ENCODE assay signal across 24 cellular contexts in the genomic region with DNA sequence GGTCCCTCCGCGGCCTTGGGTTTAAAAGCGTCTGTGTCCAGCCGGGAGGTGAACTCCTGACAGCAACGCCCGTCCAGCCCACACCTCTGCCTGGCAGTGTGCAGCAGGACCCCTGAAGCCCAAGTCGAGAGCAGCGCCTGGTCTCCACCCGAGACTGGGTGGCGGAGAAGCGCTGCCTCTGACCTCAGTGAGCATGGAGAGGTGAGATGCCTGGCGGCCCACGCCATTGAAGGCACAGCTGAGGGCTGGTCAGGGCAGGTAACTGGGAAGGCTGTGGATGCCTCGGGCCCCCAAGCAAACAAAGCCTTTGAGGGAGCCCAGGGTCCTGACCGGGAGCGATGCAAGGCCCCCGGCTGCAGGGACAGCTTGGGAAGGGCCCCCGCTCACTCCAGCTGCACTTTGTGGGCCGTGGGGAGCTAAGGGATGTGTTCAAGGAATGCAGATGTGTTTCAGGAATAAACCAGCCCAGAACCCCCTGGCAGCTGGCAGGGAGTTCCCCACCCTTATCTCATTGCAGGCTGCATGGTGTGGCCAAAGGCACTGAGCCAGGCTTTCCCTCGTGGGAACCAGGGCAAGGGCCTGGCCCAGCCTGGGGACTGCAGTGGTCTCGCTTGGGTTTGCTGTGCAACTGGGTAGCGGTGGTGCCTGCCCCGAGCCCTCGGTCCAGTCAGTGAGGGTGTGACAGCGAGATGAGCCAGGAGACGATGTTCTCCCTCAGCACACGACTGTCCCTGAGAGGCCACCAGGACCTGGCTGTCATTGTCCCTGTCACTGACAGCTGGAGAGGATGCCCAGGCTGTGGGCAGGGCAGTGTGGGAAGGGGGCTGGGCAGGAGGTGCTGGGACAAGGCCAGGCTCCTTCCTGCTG.
DNase-seq lines count a peak whose midpoint lies in the region; ATAC-seq and TF ChIP-seq lines count a peak whose summit lies in the region.
"Had no signal": no experiment of that assay in that cellular context is flagged by ENCODE, and none has a peak within 500 bp of the region (broad histone marks: within the 10 kb centered on the region; RNA-seq: fewer than 3 reads in every experiment).

No MANE protein-coding gene starts in this region.

- H3K4me1 ChIP-seq in SK-N-SH (ENCODE audit: control insufficient read depth in 1 of 2, insufficient read depth in 2 of 2, low read depth in 1 of 2, low read length in 1 of 2) (peaks cover 0 to 24% of the 10 kb centered on the region in 2 experiments; a peak in 1 of 4 replicates), vagina (peaks cover 28% of the 10 kb centered on the region)
- H3K4me1 ChIP-seq in naive thymus-derived CD4-positive, alpha-beta T cell (ENCODE audit: control insufficient read depth in 2 of 2, insufficient read depth in 2 of 2, low read length in 2 of 2): no peaks in the 10 kb centered on the region
- H3K4me1 ChIP-seq: transverse colon had no signal

- no peaks in the 10 kb centered on the region for H3K9me2 ChIP-seq in SK-N-SH

- no peak overlapping the region for H3K4me3 Mint-ChIP-seq in naive thymus-derived CD4-positive, alpha-beta T cell
- H3K4me3 Mint-ChIP-seq: nephron; stimulated activated naive CD8-positive, alpha-beta T cell treated with anti-CD3 and anti-CD28 coated beads, Interleukin-15, Interleukin-2, amounts not matched to agents 100 ng/mL and 50 ng/mL, for 24 hours had no signal

- H3K27ac ChIP-seq in SK-N-SH (ENCODE audit: low read depth in 2 of 2, low read length in 1 of 2) (no peak overlapping the region), vagina (no peak overlapping the region)
- H3K27ac ChIP-seq in naive thymus-derived CD4-positive, alpha-beta T cell (ENCODE audit: low read depth, low read length): no peak overlapping the region
- H3K27ac ChIP-seq: 22Rv1, HL-60, transverse colon had no signal

- H3K36me3 ChIP-seq in SK-N-SH (replicated peaks in 1 of 2; ENCODE audit: control insufficient read depth in 1 of 2, insufficient read depth in 2 of 2, low read length in 1 of 2) (no peaks in the 10 kb centered on the region), vagina (no peaks in the 10 kb centered on the region)
- no peaks in the 10 kb centered on the region for H3K36me3 ChIP-seq in naive thymus-derived CD4-positive, alpha-beta T cell (ENCODE audit: control insufficient read depth in 2 of 3, insufficient read depth in 3 of 3, low read length in 3 of 3)
- H3K36me3 ChIP-seq: transverse colon had no signal

- H3K4me1 Mint-ChIP-seq in naive thymus-derived CD4-positive, alpha-beta T cell: peaks cover 0 to 2% (median 0%) of the 10 kb centered on the region in 7 donors

- no peak overlapping the region for H3K4me2 ChIP-seq in SK-N-SH

- H3K9me3 ChIP-seq in SK-N-SH (no peaks in the 10 kb centered on the region), vagina (no peaks in the 10 kb centered on the region)
- H3K9me3 ChIP-seq in naive thymus-derived CD4-positive, alpha-beta T cell (ENCODE audit: control insufficient read depth in 2 of 3, low read length in 3 of 3): no peaks in the 10 kb centered on the region
- H3K9me3 ChIP-seq: transverse colon had no signal

- TF ChIP-seq EP300 in SK-N-SH (IDR thresholded peaks at IDR 0.05; ENCODE audit: borderline replicate concordance in 1 of 2, low read depth in 1 of 2, low read length in 1 of 2): no peak

- intact Hi-C loops in left cardiac atrium (cut with DNase I) (no loop called here), sciatic nerve (cut with DNase I) (no loop called here), vagina (cut with DNase I) (no loop called here)
- intact Hi-C loops in naive thymus-derived CD4-positive, alpha-beta T cell (cut with micrococcal nuclease): no loop called here

- H3K79me2 ChIP-seq in SK-N-SH (ENCODE audit: insufficient read depth): no peaks in the 10 kb centered on the region

- 79% methylated on average over 15 of the region's 27 CpGs for WGBS in SK-N-SH (ENCODE audit: low lambda C conversion rate)

- no peak overlapping the region for H3K27ac Mint-ChIP-seq in naive thymus-derived CD4-positive, alpha-beta T cell
- H3K27ac Mint-ChIP-seq: nephron; stimulated activated naive CD8-positive, alpha-beta T cell treated with anti-CD3 and anti-CD28 coated beads, Interleukin-15, Interleukin-2, amounts not matched to agents 100 ng/mL and 50 ng/mL, for 24 hours had no signal

- no peak overlapping the region for H3K9ac ChIP-seq in SK-N-SH

- CTCF ChIA-PET in SK-N-SH (lab: Yijun Ruan, JAX): no interaction called here
- CTCF ChIA-PET in naive thymus-derived CD4-positive, alpha-beta T cell (lab: Charles Lee): no interaction called here

- H3F3A ChIP-seq in SK-N-SH (replicated peaks; ENCODE audit: insufficient read depth): no peaks in the 10 kb centered on the region

- peak; percentile 43 for DNase-seq in DMS 273 (lab: John Stamatoyannopoulos, UW; ENCODE audit: unreplicated experiment)
- no peak for DNase-seq in DMS 273 treated with DMSO at 0.1 percent for 48 hours (lab: John Stamatoyannopoulos, UW)
- peak; percentile 72 for DNase-seq in SK-N-SH
- no peak for DNase-seq in left cardiac atrium
- peak; percentile 47 for DNase-seq in sciatic nerve (ENCODE audit: low spot score)
- DNase-seq in naive thymus-derived CD4-positive, alpha-beta T cell: no peak
- no peak for DNase-seq in vagina (ENCODE audit: extremely low spot score in 2 of 2)
- DNase-seq: activated CD4-positive, alpha-beta T cell treated with anti-CD3 and anti-CD28 coated beads, Interleukin-2, amount 50 U/mL, for 4 hours; amniotic stem cell; COR-L47; erythroblast; IMR-90; kidney glomerular epithelial cell; NCI-H1417; NCI-H524 treated with DMSO at 0.1 percent for 48 hours; small intestine; stimulated activated CD4-positive, alpha-beta T cell treated with anti-CD3 and anti-CD28 coated beads, Interleukin-4, amount 100 ng/mL, for 24 hours; transverse colon had no signal

- no peaks in the 10 kb centered on the region for H4K20me1 ChIP-seq in SK-N-SH (ENCODE audit: insufficient read depth)

- TF ChIP-seq RAD21 in SK-N-SH (IDR thresholded peaks at IDR 0.05; ENCODE audit: low read length): no peak

- no peaks in the 10 kb centered on the region for H3K27me3 ChIP-seq in SK-N-SH (ENCODE audit: insufficient read depth)
- H3K27me3 ChIP-seq in naive thymus-derived CD4-positive, alpha-beta T cell (ENCODE audit: control insufficient read depth in 2 of 2, insufficient read depth in 2 of 2, low read length in 2 of 2): peaks cover 0 to 4% of the 10 kb centered on the region in 2 donors
- no peaks in the 10 kb centered on the region for H3K27me3 ChIP-seq in vagina

- no peak overlapping the region for H2AFZ ChIP-seq in SK-N-SH (ENCODE audit: low read depth)

- POLR2A ChIA-PET in SK-N-SH (lab: Yijun Ruan, JAX): no interaction called here
- POLR2A ChIA-PET in naive thymus-derived CD4-positive, alpha-beta T cell (lab: Charles Lee): no interaction called here

- TF ChIP-seq CTCF in SK-N-SH (IDR thresholded peaks at IDR 0.05) (no peak), vagina (IDR thresholded peaks at IDR 0.05) (no peak)

- peaks cover 26 to 44% (median 35%) of the 10 kb centered on the region in 5 donors for H3K27me3 Mint-ChIP-seq in naive thymus-derived CD4-positive, alpha-beta T cell

- peaks cover 0 to 3% (median 0%) of the 10 kb centered on the region in 11 donors for H3K9me3 Mint-ChIP-seq in naive thymus-derived CD4-positive, alpha-beta T cell
- H3K9me3 Mint-ChIP-seq: nephron; stimulated activated naive CD8-positive, alpha-beta T cell treated with anti-CD3 and anti-CD28 coated beads, Interleukin-15, Interleukin-2, amounts not matched to agents 100 ng/mL and 50 ng/mL, for 24 hours had no signal

- ATAC-seq in left cardiac atrium: peak; percentile 86 to 90
- ATAC-seq in sciatic nerve: no peak
- no peak for ATAC-seq in naive thymus-derived CD4-positive, alpha-beta T cell
- ATAC-seq in HG03159 (IDR thresholded peaks at IDR 0.05; ENCODE audit: unreplicated experiment): no peak
- ATAC-seq: HCT116 had no signal

- no peak for TF ChIP-seq POLR2A in vagina (IDR thresholded peaks at IDR 0.05)

- peaks cover 0 to 8% (median 0%) of the 10 kb centered on the region in 5 donors for H3K36me3 Mint-ChIP-seq in naive thymus-derived CD4-positive, alpha-beta T cell

- H3K4me3 ChIP-seq in SK-N-SH (ENCODE audit: low read depth in 2 of 2, low read length in 1 of 2) (no peak overlapping the region), vagina (no peak overlapping the region)
- H3K4me3 ChIP-seq in naive thymus-derived CD4-positive, alpha-beta T cell (ENCODE audit: low read length): no peak overlapping the region
- H3K4me3 ChIP-seq: transverse colon had no signal

TF ChIP-seq in SK-N-SH, 30 proteins besides CTCF, POLR2A, EP300 and RAD21 (continues in another document):
- TF ChIP-seq, protein P1, sequence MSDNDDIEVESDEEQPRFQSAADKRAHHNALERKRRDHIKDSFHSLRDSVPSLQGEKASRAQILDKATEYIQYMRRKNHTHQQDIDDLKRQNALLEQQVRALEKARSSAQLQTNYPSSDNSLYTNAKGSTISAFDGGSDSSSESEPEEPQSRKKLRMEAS (IDR thresholded peaks at IDR 0.05; ENCODE audit: low read depth): no peak
- TF ChIP-seq, protein P2, sequence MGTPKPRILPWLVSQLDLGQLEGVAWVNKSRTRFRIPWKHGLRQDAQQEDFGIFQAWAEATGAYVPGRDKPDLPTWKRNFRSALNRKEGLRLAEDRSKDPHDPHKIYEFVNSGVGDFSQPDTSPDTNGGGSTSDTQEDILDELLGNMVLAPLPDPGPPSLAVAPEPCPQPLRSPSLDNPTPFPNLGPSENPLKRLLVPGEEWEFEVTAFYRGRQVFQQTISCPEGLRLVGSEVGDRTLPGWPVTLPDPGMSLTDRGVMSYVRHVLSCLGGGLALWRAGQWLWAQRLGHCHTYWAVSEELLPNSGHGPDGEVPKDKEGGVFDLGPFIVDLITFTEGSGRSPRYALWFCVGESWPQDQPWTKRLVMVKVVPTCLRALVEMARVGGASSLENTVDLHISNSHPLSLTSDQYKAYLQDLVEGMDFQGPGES (IDR thresholded peaks at IDR 0.05; ENCODE audit: low read depth, low read length): no peak
- TF ChIP-seq NFIC (IDR thresholded peaks at IDR 0.05; ENCODE audit: borderline replicate concordance) (no peak), TEAD4 (IDR thresholded peaks at IDR 0.05; ENCODE audit: borderline replicate concordance, insufficient read depth) (no peak), TCF12 (IDR thresholded peaks at IDR 0.05) (no peak)
- TF ChIP-seq, protein P3, sequence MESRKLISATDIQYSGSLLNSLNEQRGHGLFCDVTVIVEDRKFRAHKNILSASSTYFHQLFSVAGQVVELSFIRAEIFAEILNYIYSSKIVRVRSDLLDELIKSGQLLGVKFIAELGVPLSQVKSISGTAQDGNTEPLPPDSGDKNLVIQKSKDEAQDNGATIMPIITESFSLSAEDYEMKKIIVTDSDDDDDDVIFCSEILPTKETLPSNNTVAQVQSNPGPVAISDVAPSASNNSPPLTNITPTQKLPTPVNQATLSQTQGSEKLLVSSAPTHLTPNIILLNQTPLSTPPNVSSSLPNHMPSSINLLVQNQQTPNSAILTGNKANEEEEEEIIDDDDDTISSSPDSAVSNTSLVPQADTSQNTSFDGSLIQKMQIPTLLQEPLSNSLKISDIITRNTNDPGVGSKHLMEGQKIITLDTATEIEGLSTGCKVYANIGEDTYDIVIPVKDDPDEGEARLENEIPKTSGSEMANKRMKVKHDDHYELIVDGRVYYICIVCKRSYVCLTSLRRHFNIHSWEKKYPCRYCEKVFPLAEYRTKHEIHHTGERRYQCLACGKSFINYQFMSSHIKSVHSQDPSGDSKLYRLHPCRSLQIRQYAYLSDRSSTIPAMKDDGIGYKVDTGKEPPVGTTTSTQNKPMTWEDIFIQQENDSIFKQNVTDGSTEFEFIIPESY (IDR thresholded peaks at IDR 0.05; ENCODE audit: borderline replicate concordance, low read depth): no peak

Comparison
In these comparisons a context has a peak if more than half of its experiments do, and no peak if none do; other contexts are left out.
1. DNase-seq: peak in DMS 273 (single experiment), SK-N-SH (single experiment) and sciatic nerve (single experiment); none in DMS 273 treated with DMSO at 0.1 percent for 48 hours (single experiment), left cardiac atrium (single experiment), naive thymus-derived CD4-positive, alpha-beta T cell (0 of 9) and vagina (0 of 2).
2. ATAC-seq: peak in left cardiac atrium (2 of 2); none in sciatic nerve (single experiment), naive thymus-derived CD4-positive, alpha-beta T cell (single experiment) and HG03159 (single experiment).